ENCODE assay signal across 2 cellular contexts in genomic region chr9:133342570-133342969, GRCh38.
TF ChIP-seq lines count a peak whose summit lies in the region.

No MANE protein-coding gene starts in this region.

TF ChIP-seq in SK-N-SH, 30 proteins besides CTCF, POLR2A, EP300 and RAD21 (continued from another document):
- TF ChIP-seq PBX3 (IDR thresholded peaks at IDR 0.05): no peak
- no peak for TF ChIP-seq RCOR1 (IDR thresholded peaks at IDR 0.05; ENCODE audit: low read length)
- no peak for TF ChIP-seq POLR2AphosphoS5 (IDR thresholded peaks at IDR 0.05; ENCODE audit: low read depth, low read length)
- TF ChIP-seq SIN3A (IDR thresholded peaks at IDR 0.05; ENCODE audit: borderline replicate concordance, low read depth, low read length): no peak
- TF ChIP-seq FOSL2 (IDR thresholded peaks at IDR 0.05; ENCODE audit: borderline replicate concordance, low read depth): no peak

TF ChIP-seq in SK-N-SH treated with all-trans-retinoic acid at 6 μM for 48 hours, 23 proteins besides CTCF, POLR2A, EP300 and RAD21 (continued from another document):
- no peak for TF ChIP-seq POU6F1 (CRISPR knock-in tag; IDR thresholded peaks at IDR 0.05; ENCODE audit: borderline replicate concordance, low read depth)
- TF ChIP-seq CREB5 (CRISPR knock-in tag; IDR thresholded peaks at IDR 0.05; ENCODE audit: low read depth): no peak
